ENCODE assay signal across 18 cellular contexts in the genomic region with DNA sequence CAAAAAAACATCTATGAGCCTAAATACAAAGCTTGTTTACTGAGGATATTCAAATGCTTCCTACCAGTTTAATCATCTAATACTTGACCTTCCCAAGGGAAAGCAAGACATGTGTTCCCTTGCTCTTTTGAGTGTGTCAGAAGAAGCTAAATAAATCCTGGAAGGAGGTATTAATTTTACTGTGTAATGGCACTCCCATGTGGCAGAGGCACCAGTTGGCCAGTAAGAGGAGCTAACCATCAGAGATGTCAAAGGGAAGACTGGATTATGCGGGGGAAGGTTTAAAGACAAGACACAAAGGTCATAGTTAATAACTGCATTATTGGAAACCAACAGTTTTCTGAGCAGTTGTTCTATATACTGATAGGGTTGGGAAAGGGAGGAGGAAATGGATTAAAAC.
DNase-seq lines count a peak whose midpoint lies in the region; ATAC-seq and TF ChIP-seq lines count a peak whose summit lies in the region.
"Had no signal": no experiment of that assay in that cellular context is flagged by ENCODE, and none has a peak within 500 bp of the region (broad histone marks: within the 10 kb centered on the region; RNA-seq: fewer than 3 reads in every experiment).

No MANE protein-coding gene starts in this region.

- DNase-seq in COLO829 (ENCODE audit: low spot score) = peak; percentile 51
- peak; percentile 57 for DNase-seq in SK-MEL-5 (ENCODE audit: low read depth, low spot score)
- DNase-seq in OCI-M1 (lab: John Stamatoyannopoulos, UW) = no peak
- no peak for DNase-seq in activated naive CD4-positive, alpha-beta T cell treated with anti-CD3 and anti-CD28 coated beads, Interleukin-2, amount 10 ng/mL, durations not matched to agents 7 days and 5 days
- DNase-seq: activated CD4-positive, alpha-beta T cell treated with anti-CD3 and anti-CD28 coated beads for 4 hours; activated CD8-positive, alpha-beta memory T cell treated with anti-CD3 and anti-CD28 coated beads, Interleukin-2, amount 50 U/mL, for 48 hours; activated naive CD4-positive, alpha-beta T cell treated with anti-CD3 and anti-CD28 coated beads, Interleukin-2, amount 50 U/mL, for 16 hours; dorsolateral prefrontal cortex; esophagus squamous epithelium; NCI-H2029; NCI-H774; T-helper 9 cell had no signal

- peak; percentile 41 to 59 for TF ChIP-seq RAD21 in liver (IDR thresholded peaks at IDR 0.05)

- no peak overlapping the region for H3K4me3 ChIP-seq in liver (ENCODE audit: low read depth in 1 of 3, low read length in 3 of 3)
- H3K4me3 ChIP-seq: breast epithelium, dorsolateral prefrontal cortex, esophagus squamous epithelium, prostate gland had no signal

- peaks cover 4 to 14% (median 6%) of the 10 kb centered on the region in 4 donors for H3K36me3 ChIP-seq in liver (ENCODE audit: control insufficient read depth in 4 of 4, insufficient read depth in 3 of 4, low read depth in 1 of 4, low read length in 3 of 4)
- H3K36me3 ChIP-seq: breast epithelium, prostate gland had no signal

- H3K4me3 Mint-ChIP-seq in activated naive CD4-positive, alpha-beta T cell treated with anti-CD3 and anti-CD28 coated beads, Interleukin-2, amount 10 ng/mL, durations not matched to agents 7 days and 5 days = no peak overlapping the region

- ATAC-seq in HG03442 (IDR thresholded peaks at IDR 0.05; ENCODE audit: unreplicated experiment) (peak; percentile 69), GM18517 (IDR thresholded peaks at IDR 0.05; ENCODE audit: unreplicated experiment) (no peak), GM21526 (IDR thresholded peaks at IDR 0.05; ENCODE audit: low FRiP score, unreplicated experiment) (no peak)

- no peaks in the 10 kb centered on the region for H3K27me3 ChIP-seq in liver (ENCODE audit: control insufficient read depth in 4 of 4, insufficient read depth in 4 of 4, low read length in 3 of 4)
- H3K27me3 ChIP-seq: breast epithelium, dorsolateral prefrontal cortex, esophagus squamous epithelium had no signal

- no peak overlapping the region for H3K9ac ChIP-seq in liver (ENCODE audit: low read depth in 1 of 2, low read length in 2 of 2)

- no peak overlapping the region for H3K27ac ChIP-seq in liver (ENCODE audit: low read depth in 1 of 2, low read length in 2 of 2)
- H3K27ac ChIP-seq: breast epithelium, dorsolateral prefrontal cortex, esophagus squamous epithelium, prostate gland had no signal

- no peak for TF ChIP-seq CTCF in liver (IDR thresholded peaks at IDR 0.05; ENCODE audit: low read depth, low read length, missing input control)

- H3K9me3 ChIP-seq in liver (ENCODE audit: control insufficient read depth in 4 of 4, low read length in 3 of 4) = no peaks in the 10 kb centered on the region
- H3K9me3 ChIP-seq: breast epithelium, esophagus squamous epithelium, prostate gland had no signal

- H3K4me1 ChIP-seq in liver (ENCODE audit: control insufficient read depth in 4 of 4, insufficient read depth in 4 of 4, low read length in 3 of 4) = peaks cover 0 to 12% (median 4%) of the 10 kb centered on the region in 4 donors
- H3K4me1 ChIP-seq: breast epithelium, prostate gland had no signal

- WGBS in liver = 80% methylated on average over 1 of the region's 1 CpG

- H3K27me3 Mint-ChIP-seq in activated naive CD4-positive, alpha-beta T cell treated with anti-CD3 and anti-CD28 coated beads, Interleukin-2, amount 10 ng/mL, durations not matched to agents 7 days and 5 days = no peaks in the 10 kb centered on the region

- in situ Hi-C loops in SK-MEL-5 (cut with HindIII; ENCODE audit: low pct_unique_long_range_greater_than_20kb, low sequenced_read_pairs) = no loop called here

- no peaks in the 10 kb centered on the region for H3K9me3 Mint-ChIP-seq in activated naive CD4-positive, alpha-beta T cell treated with anti-CD3 and anti-CD28 coated beads, Interleukin-2, amount 10 ng/mL, durations not matched to agents 7 days and 5 days

- CTCF ChIA-PET in activated naive CD4-positive, alpha-beta T cell treated with anti-CD3 and anti-CD28 coated beads, Interleukin-2, amount 10 ng/mL, durations not matched to agents 7 days and 5 days (lab: Charles Lee) = no interaction called here

- no peak overlapping the region for H3K27ac Mint-ChIP-seq in activated naive CD4-positive, alpha-beta T cell treated with anti-CD3 and anti-CD28 coated beads, Interleukin-2, amount 10 ng/mL, durations not matched to agents 7 days and 5 days

- peaks cover 51% of the 10 kb centered on the region for H3K36me3 Mint-ChIP-seq in activated naive CD4-positive, alpha-beta T cell treated with anti-CD3 and anti-CD28 coated beads, Interleukin-2, amount 10 ng/mL, durations not matched to agents 7 days and 5 days

- no peaks in the 10 kb centered on the region for H3K4me1 Mint-ChIP-seq in activated naive CD4-positive, alpha-beta T cell treated with anti-CD3 and anti-CD28 coated beads, Interleukin-2, amount 10 ng/mL, durations not matched to agents 7 days and 5 days

TF ChIP-seq in liver, 16 proteins besides CTCF, POLR2A, EP300 and RAD21:
- TF ChIP-seq EGR1 (IDR thresholded peaks at IDR 0.05; ENCODE audit: low read depth in 2 of 2) = no peak
- TF ChIP-seq FOXA2 (IDR thresholded peaks at IDR 0.05) = no peak
- TF ChIP-seq GABPA (IDR thresholded peaks at IDR 0.05 in 1 of 2, conservative IDR thresholded peaks at IDR 0.05 in 1 of 2) = no peak
- TF ChIP-seq ZBTB33 (IDR thresholded peaks at IDR 0.05) = no peak
- TF ChIP-seq YY1 (IDR thresholded peaks at IDR 0.05) = no peak
- no peak for TF ChIP-seq FOXA1 (IDR thresholded peaks at IDR 0.05)
- TF ChIP-seq, protein P1, sequence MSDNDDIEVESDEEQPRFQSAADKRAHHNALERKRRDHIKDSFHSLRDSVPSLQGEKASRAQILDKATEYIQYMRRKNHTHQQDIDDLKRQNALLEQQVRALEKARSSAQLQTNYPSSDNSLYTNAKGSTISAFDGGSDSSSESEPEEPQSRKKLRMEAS (IDR thresholded peaks at IDR 0.05) = no peak
- no peak for TF ChIP-seq HNF4A (conservative IDR thresholded peaks at IDR 0.05)
- no peak for TF ChIP-seq HNF4G (IDR thresholded peaks at IDR 0.05)
- TF ChIP-seq SP1 (IDR thresholded peaks at IDR 0.05) = no peak
- TF ChIP-seq, protein P2, sequence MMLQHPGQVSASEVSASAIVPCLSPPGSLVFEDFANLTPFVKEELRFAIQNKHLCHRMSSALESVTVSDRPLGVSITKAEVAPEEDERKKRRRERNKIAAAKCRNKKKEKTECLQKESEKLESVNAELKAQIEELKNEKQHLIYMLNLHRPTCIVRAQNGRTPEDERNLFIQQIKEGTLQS (IDR thresholded peaks at IDR 0.05) = no peak
- no peak for TF ChIP-seq NR2F2 (IDR thresholded peaks at IDR 0.05)
- TF ChIP-seq RXRA (IDR thresholded peaks at IDR 0.05) = no peak

Comparison
In these comparisons a context has a peak if more than half of its experiments do, and no peak if none do; other contexts are left out.
1. DNase-seq: peak in COLO829 (single experiment) and SK-MEL-5 (single experiment); none in OCI-M1 (single experiment) and activated naive CD4-positive, alpha-beta T cell treated with anti-CD3 and anti-CD28 coated beads, Interleukin-2, amount 10 ng/mL, durations not matched to agents 7 days and 5 days (single experiment).